24 cellular contexts compared by ENCODE assay signal in the genomic region with DNA sequence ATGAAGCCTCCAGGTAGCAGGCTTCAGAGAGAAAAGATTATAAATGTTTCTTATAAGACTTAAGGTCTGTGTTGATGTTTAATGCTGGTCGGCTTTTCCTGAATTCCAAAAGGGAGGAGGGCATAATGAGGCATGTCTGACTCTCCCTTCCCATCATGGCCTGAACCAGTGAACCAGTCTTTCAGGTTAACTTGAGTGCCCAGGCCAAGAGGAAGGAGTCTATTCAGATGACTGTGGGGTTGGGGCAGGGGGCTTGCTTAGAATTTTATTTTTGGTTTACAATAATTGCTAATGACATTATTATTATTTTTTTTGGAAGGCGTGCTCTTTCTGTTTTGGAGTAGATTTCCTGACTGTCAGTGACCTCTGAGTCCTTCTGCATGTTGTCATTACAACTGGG.
"Had no signal": no experiment of that assay in that cellular context is flagged by ENCODE, and none has a peak within 500 bp of the region (broad histone marks: within the 10 kb centered on the region; RNA-seq: fewer than 3 reads in every experiment).

No MANE protein-coding gene starts in this region.

- DNase-seq: activated CD4-positive, alpha-beta memory T cell treated with anti-CD3 and anti-CD28 coated beads, Interleukin-2, amount 10 ng/mL, durations not matched to agents 7 days and 5 days; activated CD4-positive, alpha-beta T cell treated with anti-CD3 and anti-CD28 coated beads for 1 hour; activated CD4-positive, alpha-beta T cell treated with anti-CD3 and anti-CD28 coated beads for 4 hours; activated CD4-positive, alpha-beta T cell treated with anti-CD3 and anti-CD28 coated beads, Interleukin-2, amount 10 ng/mL, durations not matched to agents 7 days and 5 days; activated CD4-positive, alpha-beta T cell treated with anti-CD3 and anti-CD28 coated beads, Interleukin-2, amount 50 U/mL, for 4 hours; activated CD4-positive, CD25-positive, alpha-beta regulatory T cell; activated CD8-positive, alpha-beta memory T cell treated with anti-CD3 and anti-CD28 coated beads, Interleukin-2, amount 50 U/mL, for 48 hours; activated gamma-delta T cell; activated naive CD4-positive, alpha-beta T cell; activated naive CD4-positive, alpha-beta T cell treated with anti-CD3 and anti-CD28 coated beads, Interleukin-2, amount 10 ng/mL, durations not matched to agents 7 days and 5 days; activated T-cell treated with anti-CD3 and anti-CD28 coated beads for 4 hours; activated T-cell treated with anti-CD3 and anti-CD28 coated beads, Interleukin-2, amount 50 U/mL, for 24 hours; activated T-cell treated with anti-CD3 and anti-CD28 coated beads, Interleukin-2, amount 50 U/mL, for 72 hours; amniotic stem cell; anterior cingulate cortex; brain microvascular endothelial cell; cortex of kidney; effector CD8-positive, alpha-beta T cell; erythroblast; foreskin fibroblast; glutamatergic neuron; heart left ventricle; T-helper 2 cell had no signal

- H3K9me3 Mint-ChIP-seq: activated CD4-positive, alpha-beta memory T cell treated with anti-CD3 and anti-CD28 coated beads, Interleukin-2, amount 10 ng/mL, durations not matched to agents 7 days and 5 days; activated CD4-positive, alpha-beta T cell treated with anti-CD3 and anti-CD28 coated beads, Interleukin-2, amount 10 ng/mL, durations not matched to agents 7 days and 5 days; activated naive CD4-positive, alpha-beta T cell treated with anti-CD3 and anti-CD28 coated beads, Interleukin-2, amount 10 ng/mL, durations not matched to agents 7 days and 5 days; activated T-cell treated with anti-CD3 and anti-CD28 coated beads, Interleukin-2, amount 50 U/mL, for 24 hours; activated T-cell treated with anti-CD3 and anti-CD28 coated beads, Interleukin-2, amount 50 U/mL, for 72 hours had no signal

- H3K4me3 Mint-ChIP-seq: activated CD4-positive, alpha-beta memory T cell treated with anti-CD3 and anti-CD28 coated beads, Interleukin-2, amount 10 ng/mL, durations not matched to agents 7 days and 5 days; activated CD4-positive, alpha-beta T cell treated with anti-CD3 and anti-CD28 coated beads, Interleukin-2, amount 10 ng/mL, durations not matched to agents 7 days and 5 days; activated naive CD4-positive, alpha-beta T cell treated with anti-CD3 and anti-CD28 coated beads, Interleukin-2, amount 10 ng/mL, durations not matched to agents 7 days and 5 days; activated naive CD8-positive, alpha-beta T cell; activated T-cell treated with anti-CD3 and anti-CD28 coated beads, Interleukin-2, amount 50 U/mL, for 24 hours; activated T-cell treated with anti-CD3 and anti-CD28 coated beads, Interleukin-2, amount 50 U/mL, for 72 hours had no signal

- H3K27me3 Mint-ChIP-seq: activated CD4-positive, alpha-beta T cell treated with anti-CD3 and anti-CD28 coated beads, Interleukin-2, amount 10 ng/mL, durations not matched to agents 7 days and 5 days; activated naive CD4-positive, alpha-beta T cell treated with anti-CD3 and anti-CD28 coated beads, Interleukin-2, amount 10 ng/mL, durations not matched to agents 7 days and 5 days; activated naive CD8-positive, alpha-beta T cell; activated T-cell treated with anti-CD3 and anti-CD28 coated beads, Interleukin-2, amount 50 U/mL, for 24 hours had no signal

- H3K27ac Mint-ChIP-seq: activated CD4-positive, alpha-beta memory T cell treated with anti-CD3 and anti-CD28 coated beads, Interleukin-2, amount 10 ng/mL, durations not matched to agents 7 days and 5 days; activated CD4-positive, alpha-beta T cell treated with anti-CD3 and anti-CD28 coated beads, Interleukin-2, amount 10 ng/mL, durations not matched to agents 7 days and 5 days; activated naive CD4-positive, alpha-beta T cell treated with anti-CD3 and anti-CD28 coated beads, Interleukin-2, amount 10 ng/mL, durations not matched to agents 7 days and 5 days; activated naive CD8-positive, alpha-beta T cell; activated T-cell treated with anti-CD3 and anti-CD28 coated beads, Interleukin-2, amount 50 U/mL, for 24 hours; activated T-cell treated with anti-CD3 and anti-CD28 coated beads, Interleukin-2, amount 50 U/mL, for 72 hours had no signal

- H3K9me3 ChIP-seq: heart left ventricle had no signal

- H3K27me3 ChIP-seq: brain microvascular endothelial cell, heart left ventricle had no signal

- H3K36me3 ChIP-seq: brain microvascular endothelial cell, heart left ventricle had no signal

- H3K4me3 ChIP-seq: heart left ventricle had no signal

- ATAC-seq: activated T-cell treated with anti-CD3 and anti-CD28 coated beads, Interleukin-2, amount 50 U/mL, for 72 hours; heart left ventricle had no signal

- H3K27ac ChIP-seq: brain microvascular endothelial cell, heart left ventricle had no signal

- H3K36me3 Mint-ChIP-seq: activated naive CD4-positive, alpha-beta T cell treated with anti-CD3 and anti-CD28 coated beads, Interleukin-2, amount 10 ng/mL, durations not matched to agents 7 days and 5 days; activated naive CD8-positive, alpha-beta T cell had no signal
